ENCODE assay signal across 23 cellular contexts in genomic region chr17:62692159-62692651, GRCh38.
"Had no signal": no experiment of that assay in that cellular context is flagged by ENCODE, and none has a peak within 500 bp of the region (broad histone marks: within the 10 kb centered on the region; RNA-seq: fewer than 3 reads in every experiment).

No MANE protein-coding gene starts in this region.

- H3K27ac Mint-ChIP-seq: activated CD4-positive, alpha-beta memory T cell treated with anti-CD3 and anti-CD28 coated beads for 36 hours; activated naive CD4-positive, alpha-beta T cell treated with anti-CD3 and anti-CD28 coated beads, Interleukin-2, amount 50 U/mL, for 24 hours; activated T-cell treated with anti-CD3 and anti-CD28 coated beads, Interleukin-2, amount 50 U/mL, for 72 hours; nephron progenitor cell; stimulated activated naive CD8-positive, alpha-beta T cell treated with anti-CD3 and anti-CD28 coated beads, Interleukin-15, Interleukin-2, amounts not matched to agents 100 ng/mL and 50 ng/mL, for 24 hours had no signal

- H3K4me3 ChIP-seq: adrenal gland, lower lobe of right lung, mucosa of descending colon, right lobe of liver, skin epidermis, thyroid gland had no signal

- H3K4me3 Mint-ChIP-seq: activated CD4-positive, alpha-beta memory T cell treated with anti-CD3 and anti-CD28 coated beads for 36 hours; activated naive CD4-positive, alpha-beta T cell treated with anti-CD3 and anti-CD28 coated beads, Interleukin-2, amount 50 U/mL, for 24 hours; activated T-cell treated with anti-CD3 and anti-CD28 coated beads, Interleukin-2, amount 50 U/mL, for 72 hours; nephron progenitor cell; stimulated activated naive CD8-positive, alpha-beta T cell treated with anti-CD3 and anti-CD28 coated beads, Interleukin-15, Interleukin-2, amounts not matched to agents 100 ng/mL and 50 ng/mL, for 24 hours had no signal

- H3K9me3 ChIP-seq: adrenal gland, lower lobe of right lung, mucosa of descending colon, right lobe of liver, thyroid gland had no signal

- H3K4me1 Mint-ChIP-seq: activated naive CD4-positive, alpha-beta T cell treated with anti-CD3 and anti-CD28 coated beads, Interleukin-2, amount 50 U/mL, for 24 hours had no signal

- H3K36me3 ChIP-seq: adrenal gland, right lobe of liver, thyroid gland had no signal

- H3K27me3 Mint-ChIP-seq: activated CD4-positive, alpha-beta memory T cell treated with anti-CD3 and anti-CD28 coated beads for 36 hours; activated naive CD4-positive, alpha-beta T cell treated with anti-CD3 and anti-CD28 coated beads, Interleukin-2, amount 50 U/mL, for 24 hours; stimulated activated naive CD8-positive, alpha-beta T cell treated with anti-CD3 and anti-CD28 coated beads, Interleukin-15, Interleukin-2, amounts not matched to agents 100 ng/mL and 50 ng/mL, for 24 hours had no signal

- ATAC-seq: activated T-cell treated with anti-CD3 and anti-CD28 coated beads, Interleukin-2, amount 50 U/mL, for 72 hours; left lobe of liver; mucosa of descending colon had no signal

- DNase-seq: activated CD4-positive, alpha-beta memory T cell treated with anti-CD3 and anti-CD28 coated beads for 36 hours; activated CD4-positive, alpha-beta T cell treated with anti-CD3 and anti-CD28 coated beads for 4 hours; activated CD4-positive, CD25-positive, alpha-beta regulatory T cell; activated gamma-delta T cell; activated T-cell treated with anti-CD3 and anti-CD28 coated beads, Interleukin-2, amount 50 U/mL, for 72 hours; central memory CD4-positive, alpha-beta T cell; dermis blood vessel endothelial cell; effector CD8-positive, alpha-beta T cell; foreskin melanocyte; mesendoderm; mucosa of descending colon; nephron progenitor cell; nucleus accumbens; right lobe of liver; stimulated activated CD4-positive, alpha-beta T cell treated with anti-CD3 and anti-CD28 coated beads, Interleukin-1b, Interleukin-23, amount 100 ng/mL, for 48 hours; substantia nigra; thyroid gland had no signal

- H3K27me3 ChIP-seq: adrenal gland, right lobe of liver, thyroid gland had no signal

- H3K4me1 ChIP-seq: adrenal gland, right lobe of liver, thyroid gland had no signal

- H3K27ac ChIP-seq: adrenal gland, lower lobe of right lung, right lobe of liver, thyroid gland had no signal

- H3K36me3 Mint-ChIP-seq: activated CD4-positive, alpha-beta memory T cell treated with anti-CD3 and anti-CD28 coated beads for 36 hours; activated naive CD4-positive, alpha-beta T cell treated with anti-CD3 and anti-CD28 coated beads, Interleukin-2, amount 50 U/mL, for 24 hours had no signal

- H3K9me3 Mint-ChIP-seq: activated CD4-positive, alpha-beta memory T cell treated with anti-CD3 and anti-CD28 coated beads for 36 hours; activated naive CD4-positive, alpha-beta T cell treated with anti-CD3 and anti-CD28 coated beads, Interleukin-2, amount 50 U/mL, for 24 hours; activated T-cell treated with anti-CD3 and anti-CD28 coated beads, Interleukin-2, amount 50 U/mL, for 72 hours; nephron progenitor cell; stimulated activated naive CD8-positive, alpha-beta T cell treated with anti-CD3 and anti-CD28 coated beads, Interleukin-15, Interleukin-2, amounts not matched to agents 100 ng/mL and 50 ng/mL, for 24 hours had no signal
